ENCODE assay signal across 3 cellular contexts in the genomic region with DNA sequence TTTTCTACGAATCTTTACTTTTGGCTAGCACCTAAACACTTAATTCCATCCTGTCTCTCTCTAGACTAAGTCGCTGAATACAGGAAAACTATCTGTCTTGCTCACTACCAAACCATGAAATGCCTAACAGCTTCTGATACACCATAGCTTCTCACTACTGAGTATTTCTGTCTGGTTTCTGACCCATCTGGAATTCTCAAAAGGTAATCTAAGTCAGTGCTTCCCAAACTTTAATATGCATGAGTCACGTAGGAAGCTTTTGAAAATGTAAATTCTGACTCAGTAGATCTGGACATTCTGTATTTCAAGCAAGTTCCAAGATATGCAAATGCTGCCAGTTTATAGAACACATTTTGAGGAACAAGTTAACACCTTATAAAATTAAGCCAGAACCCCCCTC.
TF ChIP-seq lines count a peak whose summit lies in the region.

No MANE protein-coding gene starts in this region.

TF ChIP-seq in SK-N-SH, 30 proteins besides CTCF, POLR2A, EP300 and RAD21:
- TF ChIP-seq MXI1 (IDR thresholded peaks at IDR 0.05; ENCODE audit: low read depth, low read length) (no peak), FOXM1 (IDR thresholded peaks at IDR 0.05; ENCODE audit: low read depth) (no peak), TCF12 (IDR thresholded peaks at IDR 0.05) (no peak), FOSL2 (IDR thresholded peaks at IDR 0.05; ENCODE audit: borderline replicate concordance, low read depth) (peak; percentile 32; the same call in 1 of the 2 replicates), GATA2 (CRISPR knock-in tag; IDR thresholded peaks at IDR 0.05) (no peak)
- TF ChIP-seq, protein P1, sequence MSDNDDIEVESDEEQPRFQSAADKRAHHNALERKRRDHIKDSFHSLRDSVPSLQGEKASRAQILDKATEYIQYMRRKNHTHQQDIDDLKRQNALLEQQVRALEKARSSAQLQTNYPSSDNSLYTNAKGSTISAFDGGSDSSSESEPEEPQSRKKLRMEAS (IDR thresholded peaks at IDR 0.05; ENCODE audit: low read depth), result no peak

TF ChIP-seq in SK-N-SH treated with all-trans-retinoic acid at 6 μM for 48 hours, 23 proteins besides CTCF, POLR2A, EP300 and RAD21:
- TF ChIP-seq TCF4 (CRISPR knock-in tag; IDR thresholded peaks at IDR 0.05; ENCODE audit: borderline replicate concordance) (no peak), ARNTL (CRISPR knock-in tag; IDR thresholded peaks at IDR 0.05; ENCODE audit: borderline replicate concordance, low read depth) (no peak), SNAI2 (CRISPR knock-in tag; IDR thresholded peaks at IDR 0.05) (no peak), ZNF8 (CRISPR knock-in tag; IDR thresholded peaks at IDR 0.05) (no peak), GLIS3 (CRISPR knock-in tag; IDR thresholded peaks at IDR 0.05) (no peak), ISL1 (CRISPR knock-in tag; IDR thresholded peaks at IDR 0.05) (no peak), CSDC2 (CRISPR knock-in tag; IDR thresholded peaks at IDR 0.05) (no peak), ZNF70 (CRISPR knock-in tag; IDR thresholded peaks at IDR 0.05) (no peak), PPARA (CRISPR knock-in tag; IDR thresholded peaks at IDR 0.05; ENCODE audit: borderline replicate concordance) (no peak), OSR1 (CRISPR knock-in tag; IDR thresholded peaks at IDR 0.05) (no peak), BACH2 (CRISPR knock-in tag; IDR thresholded peaks at IDR 0.05; ENCODE audit: borderline replicate concordance) (no peak), ZC3H10 (CRISPR knock-in tag; IDR thresholded peaks at IDR 0.05) (no peak), TOX (CRISPR knock-in tag; IDR thresholded peaks at IDR 0.05; ENCODE audit: borderline replicate concordance) (no peak), ZFP3 (CRISPR knock-in tag; IDR thresholded peaks at IDR 0.05) (no peak), ZFP30 (CRISPR knock-in tag; IDR thresholded peaks at IDR 0.05) (no peak), RARB (CRISPR knock-in tag; IDR thresholded peaks at IDR 0.05) (no peak)
- TF ChIP-seq, protein P2, sequence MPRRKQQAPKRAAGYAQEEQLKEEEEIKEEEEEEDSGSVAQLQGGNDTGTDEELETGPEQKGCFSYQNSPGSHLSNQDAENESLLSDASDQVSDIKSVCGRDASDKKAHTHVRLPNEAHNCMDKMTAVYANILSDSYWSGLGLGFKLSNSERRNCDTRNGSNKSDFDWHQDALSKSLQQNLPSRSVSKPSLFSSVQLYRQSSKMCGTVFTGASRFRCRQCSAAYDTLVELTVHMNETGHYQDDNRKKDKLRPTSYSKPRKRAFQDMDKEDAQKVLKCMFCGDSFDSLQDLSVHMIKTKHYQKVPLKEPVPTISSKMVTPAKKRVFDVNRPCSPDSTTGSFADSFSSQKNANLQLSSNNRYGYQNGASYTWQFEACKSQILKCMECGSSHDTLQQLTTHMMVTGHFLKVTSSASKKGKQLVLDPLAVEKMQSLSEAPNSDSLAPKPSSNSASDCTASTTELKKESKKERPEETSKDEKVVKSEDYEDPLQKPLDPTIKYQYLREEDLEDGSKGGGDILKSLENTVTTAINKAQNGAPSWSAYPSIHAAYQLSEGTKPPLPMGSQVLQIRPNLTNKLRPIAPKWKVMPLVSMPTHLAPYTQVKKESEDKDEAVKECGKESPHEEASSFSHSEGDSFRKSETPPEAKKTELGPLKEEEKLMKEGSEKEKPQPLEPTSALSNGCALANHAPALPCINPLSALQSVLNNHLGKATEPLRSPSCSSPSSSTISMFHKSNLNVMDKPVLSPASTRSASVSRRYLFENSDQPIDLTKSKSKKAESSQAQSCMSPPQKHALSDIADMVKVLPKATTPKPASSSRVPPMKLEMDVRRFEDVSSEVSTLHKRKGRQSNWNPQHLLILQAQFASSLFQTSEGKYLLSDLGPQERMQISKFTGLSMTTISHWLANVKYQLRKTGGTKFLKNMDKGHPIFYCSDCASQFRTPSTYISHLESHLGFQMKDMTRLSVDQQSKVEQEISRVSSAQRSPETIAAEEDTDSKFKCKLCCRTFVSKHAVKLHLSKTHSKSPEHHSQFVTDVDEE (CRISPR knock-in tag; IDR thresholded peaks at IDR 0.05), result no peak
- TF ChIP-seq, protein P3, sequence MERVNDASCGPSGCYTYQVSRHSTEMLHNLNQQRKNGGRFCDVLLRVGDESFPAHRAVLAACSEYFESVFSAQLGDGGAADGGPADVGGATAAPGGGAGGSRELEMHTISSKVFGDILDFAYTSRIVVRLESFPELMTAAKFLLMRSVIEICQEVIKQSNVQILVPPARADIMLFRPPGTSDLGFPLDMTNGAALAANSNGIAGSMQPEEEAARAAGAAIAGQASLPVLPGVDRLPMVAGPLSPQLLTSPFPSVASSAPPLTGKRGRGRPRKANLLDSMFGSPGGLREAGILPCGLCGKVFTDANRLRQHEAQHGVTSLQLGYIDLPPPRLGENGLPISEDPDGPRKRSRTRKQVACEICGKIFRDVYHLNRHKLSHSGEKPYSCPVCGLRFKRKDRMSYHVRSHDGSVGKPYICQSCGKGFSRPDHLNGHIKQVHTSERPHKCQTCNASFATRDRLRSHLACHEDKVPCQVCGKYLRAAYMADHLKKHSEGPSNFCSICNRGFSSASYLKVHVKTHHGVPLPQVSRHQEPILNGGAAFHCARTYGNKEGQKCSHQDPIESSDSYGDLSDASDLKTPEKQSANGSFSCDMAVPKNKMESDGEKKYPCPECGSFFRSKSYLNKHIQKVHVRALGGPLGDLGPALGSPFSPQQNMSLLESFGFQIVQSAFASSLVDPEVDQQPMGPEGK (CRISPR knock-in tag; IDR thresholded peaks at IDR 0.05; ENCODE audit: borderline replicate concordance), result no peak

TF ChIP-seq in IMR-90, 13 proteins besides CTCF, POLR2A, EP300 and RAD21:
- TF ChIP-seq CEBPB (IDR thresholded peaks at IDR 0.05; ENCODE audit: low read depth, low read length) (no peak), FOS (IDR thresholded peaks at IDR 0.05; ENCODE audit: low read depth, low read length) (peak; percentile 50; the same call in 1 of the 2 replicates)
